1 cellular context compared by ENCODE assay signal in the genomic region with DNA sequence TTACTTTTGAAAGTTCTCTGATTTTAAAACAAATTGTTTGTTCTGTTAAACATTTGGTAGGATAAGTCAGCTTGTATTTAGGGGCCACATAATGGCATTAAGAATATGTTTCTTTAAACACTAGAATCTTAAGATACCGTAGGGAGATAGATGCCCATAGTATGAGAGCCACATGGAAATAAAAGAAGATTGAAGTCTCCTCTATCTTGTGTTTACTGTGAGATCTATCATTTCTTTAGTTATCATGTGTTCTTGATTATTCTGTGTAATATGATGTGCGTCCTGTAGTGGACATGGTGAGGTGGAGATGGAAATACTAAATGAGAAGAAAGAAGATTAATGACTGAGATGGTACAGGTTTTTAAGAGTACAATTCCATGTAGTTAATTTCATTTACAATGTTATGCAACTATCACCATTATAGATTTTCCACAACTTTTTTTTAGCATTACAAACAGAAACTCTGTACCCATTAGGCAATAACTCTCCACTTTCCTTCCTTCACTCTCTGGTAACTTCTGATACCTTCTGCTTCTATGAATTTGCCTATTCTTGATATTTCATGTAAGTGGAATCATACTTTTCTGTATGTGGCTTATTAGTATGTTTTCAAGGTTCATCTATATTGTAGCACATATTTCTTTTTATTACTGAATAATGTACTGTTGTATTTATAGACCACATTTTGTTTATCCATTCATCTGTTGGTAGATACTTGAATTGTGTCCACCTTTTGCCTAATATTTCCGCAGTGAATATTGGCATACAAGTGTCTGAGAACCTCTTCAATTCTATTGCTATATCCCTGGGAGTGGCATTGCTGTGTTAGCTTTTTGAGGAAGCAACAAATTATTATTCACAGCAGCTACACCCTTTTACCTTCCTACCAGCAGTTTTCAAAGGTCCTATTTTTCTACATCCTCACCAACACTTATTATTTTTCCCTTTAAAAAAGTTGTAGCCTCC.
TF ChIP-seq lines count a peak whose summit lies in the region.

No MANE protein-coding gene starts in this region.

TF ChIP-seq in H1, 55 proteins besides CTCF, POLR2A, EP300 and RAD21:
- TF ChIP-seq, protein P1, sequence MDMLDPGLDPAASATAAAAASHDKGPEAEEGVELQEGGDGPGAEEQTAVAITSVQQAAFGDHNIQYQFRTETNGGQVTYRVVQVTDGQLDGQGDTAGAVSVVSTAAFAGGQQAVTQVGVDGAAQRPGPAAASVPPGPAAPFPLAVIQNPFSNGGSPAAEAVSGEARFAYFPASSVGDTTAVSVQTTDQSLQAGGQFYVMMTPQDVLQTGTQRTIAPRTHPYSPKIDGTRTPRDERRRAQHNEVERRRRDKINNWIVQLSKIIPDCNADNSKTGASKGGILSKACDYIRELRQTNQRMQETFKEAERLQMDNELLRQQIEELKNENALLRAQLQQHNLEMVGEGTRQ (IDR thresholded peaks at IDR 0.05; ENCODE audit: low read length) = no peak
- TF ChIP-seq TBP (IDR thresholded peaks at IDR 0.05; ENCODE audit: low read depth, low read length) (no peak), HDAC2 (IDR thresholded peaks at IDR 0.05; ENCODE audit: borderline replicate concordance in 1 of 2, low read depth in 2 of 2, low read length in 2 of 2) (no peak), CBX8 (IDR thresholded peaks at IDR 0.05; ENCODE audit: borderline replicate concordance, low read depth, low read length) (no peak), TEAD4 (IDR thresholded peaks at IDR 0.05; ENCODE audit: low read depth, low read length) (no peak), KDM4A (IDR thresholded peaks at IDR 0.05; ENCODE audit: low read depth, low read length, severe bottlenecking) (no peak), TCF12 (IDR thresholded peaks at IDR 0.05; ENCODE audit: low read depth, low read length) (no peak), TAF7 (optimal IDR thresholded peaks at IDR 0.05; ENCODE audit: borderline replicate concordance, low read depth, low read length) (no peak), CTBP2 (IDR thresholded peaks at IDR 0.05; ENCODE audit: borderline replicate concordance, insufficient read depth, insufficient read length, low read length) (no peak), BRCA1 (IDR thresholded peaks at IDR 0.05; ENCODE audit: low read depth, low read length) (no peak), CBX5 (IDR thresholded peaks at IDR 0.05; ENCODE audit: low read depth, low read length) (no peak), SIRT6 (IDR thresholded peaks at IDR 0.05; ENCODE audit: low read length) (no peak), PHF8 (conservative IDR thresholded peaks at IDR 0.05; ENCODE audit: low read depth, low read length) (no peak), POU5F1 (IDR thresholded peaks at IDR 0.05; ENCODE audit: low read depth, low read length) (no peak), RBBP5 (IDR thresholded peaks at IDR 0.05; ENCODE audit: borderline replicate concordance, low read depth, low read length) (no peak), KDM5A (IDR thresholded peaks at IDR 0.05; ENCODE audit: low read length) (no peak), BCL11A (IDR thresholded peaks at IDR 0.05; ENCODE audit: low read depth in 2 of 2, low read length in 2 of 2) (no peak), RNF2 (IDR thresholded peaks at IDR 0.05; ENCODE audit: borderline replicate concordance, low read depth, low read length, missing control alignments, poor library complexity, severe bottlenecking) (no peak)
- TF ChIP-seq, protein P2, sequence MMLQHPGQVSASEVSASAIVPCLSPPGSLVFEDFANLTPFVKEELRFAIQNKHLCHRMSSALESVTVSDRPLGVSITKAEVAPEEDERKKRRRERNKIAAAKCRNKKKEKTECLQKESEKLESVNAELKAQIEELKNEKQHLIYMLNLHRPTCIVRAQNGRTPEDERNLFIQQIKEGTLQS (IDR thresholded peaks at IDR 0.05; ENCODE audit: insufficient read depth, low read depth, low read length) = no peak
